23 cellular contexts compared by ENCODE assay signal in genomic region chr4:112076919-112077608, GRCh38.
DNase-seq lines count a peak whose midpoint lies in the region; ATAC-seq, FAIRE-seq and TF ChIP-seq lines count a peak whose summit lies in the region.
"Had no signal": no experiment of that assay in that cellular context is flagged by ENCODE, and none has a peak within 500 bp of the region (broad histone marks: within the 10 kb centered on the region; RNA-seq: fewer than 3 reads in every experiment).

No MANE protein-coding gene starts in this region.

- H3K4me3 Mint-ChIP-seq in stimulated activated effector memory CD8-positive, alpha-beta T cell treated with anti-CD3 and anti-CD28 coated beads, Interleukin-12 subunit alpha, Interleukin-12 subunit beta, amount 100 ng/mL, for 72 hours = no peak overlapping the region
- H3K4me3 Mint-ChIP-seq: CD4-positive, alpha-beta memory T cell; T-cell had no signal

- H3K36me3 ChIP-seq in GM12878 (ENCODE audit: control insufficient read depth in 2 of 2, insufficient read depth in 2 of 2, low read length in 1 of 2) (no peaks in the 10 kb centered on the region), transverse colon (no peaks in the 10 kb centered on the region)
- H3K36me3 ChIP-seq: BLaER1 had no signal

- SMC1A ChIA-PET in GM12878 (lab: Charles Lee; ENCODE audit: uncharacterized antibody, unreplicated experiment) = interaction anchor here (1.1 to 1.4 kb wide), 2 partner anchors 22 to 132 kb away, joined by 4 to 6 read pairs; no protein-coding TSS in a partner anchor

- no peak overlapping the region for H3K27ac Mint-ChIP-seq in stimulated activated effector memory CD8-positive, alpha-beta T cell treated with anti-CD3 and anti-CD28 coated beads, Interleukin-12 subunit alpha, Interleukin-12 subunit beta, amount 100 ng/mL, for 72 hours
- H3K27ac Mint-ChIP-seq: CD4-positive, alpha-beta memory T cell; T-cell had no signal

- TF ChIP-seq CTCF in GM12878 (IDR thresholded peaks at IDR 0.05 in 2 of 3, conservative IDR thresholded peaks at IDR 0.05 in 1 of 3; ENCODE audit: control insufficient read depth in 2 of 3, extremely low read depth in 1 of 3, insufficient read depth in 1 of 3, low read depth in 3 of 3, low read length in 3 of 3) = no peak
- no peak for TF ChIP-seq CTCF in transverse colon (IDR thresholded peaks at IDR 0.05)

- 32% methylated on average over 6 of the region's 6 CpGs for WGBS in GM12878 (ENCODE audit: insufficient coverage, insufficient replicate concordance, low lambda C conversion rate, missing lambda C conversion rate)
- 87 to 100% methylated on average over 1 to 6 of the region's 6 CpGs for WGBS in transverse colon (ENCODE audit: low coverage in 1 of 2), 2 donors

- TF ChIP-seq RAD21 in GM12878 (IDR thresholded peaks at IDR 0.05; ENCODE audit: insufficient read depth, low read depth, low read length) = no peak

- intact Hi-C loops in GM12878 (cut with micrococcal nuclease; ENCODE audit: unreplicated experiment) (no loop called here), transverse colon (cut with DNase I; ENCODE audit: low total_unique reads) (no loop called here)

- RAD21 ChIA-PET in GM12878 (lab: Charles Lee; ENCODE audit: unreplicated experiment) = no interaction called here

- H3K9me3 Mint-ChIP-seq in stimulated activated effector memory CD8-positive, alpha-beta T cell treated with anti-CD3 and anti-CD28 coated beads, Interleukin-12 subunit alpha, Interleukin-12 subunit beta, amount 100 ng/mL, for 72 hours = no peaks in the 10 kb centered on the region

- no peaks in the 10 kb centered on the region for H4K20me1 ChIP-seq in GM12878 (ENCODE audit: control insufficient read depth, insufficient read depth)
- H4K20me1 ChIP-seq: BLaER1 had no signal

- no peak for FAIRE-seq in GM12878 (lab: Jason Lieb, UNC)
- FAIRE-seq: GM19239 had no signal

- H3K9ac ChIP-seq in GM12878 (ENCODE audit: control insufficient read depth, insufficient read depth, low read length) = no peak overlapping the region
- H3K9ac ChIP-seq: BLaER1 had no signal

- H3K27me3 ChIP-seq in GM12878 (replicated peaks in 1 of 2; ENCODE audit: control insufficient read depth in 2 of 2, insufficient read depth in 2 of 2, low read length in 1 of 2) (no peaks in the 10 kb centered on the region), transverse colon (no peaks in the 10 kb centered on the region)
- H3K27me3 ChIP-seq: BLaER1 had no signal

- POLR2A ChIA-PET in GM12878 (lab: Charles Lee) = no interaction called here

- no peak overlapping the region for H2AFZ ChIP-seq in GM12878 (ENCODE audit: control insufficient read depth, low read depth, low read length)

- no peak for DNase-seq in GM12878 (ENCODE audit: low read depth, low spot score)
- no peak for DNase-seq in stimulated activated effector memory CD8-positive, alpha-beta T cell treated with anti-CD3 and anti-CD28 coated beads, Interleukin-12 subunit alpha, Interleukin-12 subunit beta, amount 100 ng/mL, for 72 hours (ENCODE audit: low spot score in 2 of 2)
- DNase-seq in transverse colon = no peak
- no peak for DNase-seq in NCI-H2029 treated with DMSO at 0.1 percent for 48 hours (lab: John Stamatoyannopoulos, UW)
- DNase-seq: Calu3; CD4-positive, alpha-beta memory T cell; H7; NCI-H1092 treated with DMSO at 0.1 percent for 48 hours; NCI-H1694; NCI-H2107; NCI-H2227 treated with DMSO at 0.1 percent for 48 hours; NCI-H524; NCI-H82; PC-3; RPMI8226; SHP77 treated with DMSO at 0.1 percent for 48 hours; T-cell had no signal

- H3K4me1 ChIP-seq in GM12878 (ENCODE audit: control insufficient read depth, insufficient read depth, low read length) (peaks cover 4% of the 10 kb centered on the region), transverse colon (no peaks in the 10 kb centered on the region)
- H3K4me1 ChIP-seq: BLaER1 had no signal

- no peak for TF ChIP-seq EP300 in GM12878 (IDR thresholded peaks at IDR 0.05; ENCODE audit: borderline replicate concordance in 1 of 2, control insufficient read depth in 1 of 2, low read depth in 2 of 2, low read length in 2 of 2)
- TF ChIP-seq EP300 in transverse colon (IDR thresholded peaks at IDR 0.05; ENCODE audit: low read depth) = no peak

- CTCF ChIA-PET in GM12878 (lab: Yijun Ruan, JAX) = interaction anchor here (1.2 kb wide), 1 partner anchor 159 kb away, joined by 3 read pairs; no protein-coding TSS in a partner anchor

- H3K4me1 Mint-ChIP-seq in stimulated activated effector memory CD8-positive, alpha-beta T cell treated with anti-CD3 and anti-CD28 coated beads, Interleukin-12 subunit alpha, Interleukin-12 subunit beta, amount 100 ng/mL, for 72 hours = no peaks in the 10 kb centered on the region
- H3K4me1 Mint-ChIP-seq: CD4-positive, alpha-beta memory T cell; T-cell had no signal

- no TSS peak for BruUV-seq in GM12878 (replicated peaks; lab: Mats Ljungman, UMichigan)

- H3K4me3 ChIP-seq in GM12878 (no peak overlapping the region), transverse colon (no peak overlapping the region)
- H3K4me3 ChIP-seq: BLaER1 had no signal

- ATAC-seq in GM18867 (IDR thresholded peaks at IDR 0.05; ENCODE audit: unreplicated experiment) = peak; percentile 69
- ATAC-seq in HG02588 (IDR thresholded peaks at IDR 0.05; ENCODE audit: unreplicated experiment) = peak; percentile 43
- ATAC-seq in GM12878 = peak; percentile 51
- peak; percentile 47 for ATAC-seq in stimulated activated effector memory CD8-positive, alpha-beta T cell treated with anti-CD3 and anti-CD28 coated beads, Interleukin-12 subunit alpha, Interleukin-12 subunit beta, amount 100 ng/mL, for 72 hours
- ATAC-seq in GM21423 (IDR thresholded peaks at IDR 0.05; ENCODE audit: unreplicated experiment) = no peak
- ATAC-seq: PC-3, SK-N-SH treated with all-trans-retinoic acid at 6 μM for 48 hours, T-cell had no signal

- H3K9me3 ChIP-seq in GM12878 (replicated peaks; ENCODE audit: control insufficient read depth, insufficient read depth, low read length) (no peaks in the 10 kb centered on the region; the same call in 2 of the 3 replicates), transverse colon (no peaks in the 10 kb centered on the region)

- no peaks in the 10 kb centered on the region for H3K36me3 Mint-ChIP-seq in stimulated activated effector memory CD8-positive, alpha-beta T cell treated with anti-CD3 and anti-CD28 coated beads, Interleukin-12 subunit alpha, Interleukin-12 subunit beta, amount 100 ng/mL, for 72 hours
- H3K36me3 Mint-ChIP-seq: CD4-positive, alpha-beta memory T cell; T-cell had no signal

- TF ChIP-seq POLR2A in GM12878 (IDR thresholded peaks at IDR 0.05; ENCODE audit: low read depth, low read length) (no peak), transverse colon (IDR thresholded peaks at IDR 0.05) (no peak)

- no peak overlapping the region for H3K4me2 ChIP-seq in GM12878 (ENCODE audit: control insufficient read depth, insufficient read depth)
- H3K4me2 ChIP-seq: BLaER1 had no signal

- in situ Hi-C loops in GM12878 (cut with MboI) = no loop called here
- in situ Hi-C loops in transverse colon (cut with MboI; ENCODE audit: low pct_ligation_motif_present in 1 of 4, low pct_unique_long_range_greater_than_20kb in 1 of 4, low sequenced_read_pairs in 3 of 4) = no loop called here

- H3K79me2 ChIP-seq in GM12878 (ENCODE audit: control insufficient read depth, insufficient read depth, low read length) = no peaks in the 10 kb centered on the region

- H3K27ac ChIP-seq in GM12878 (ENCODE audit: control insufficient read depth, insufficient read depth) = no peak overlapping the region
- no peak overlapping the region for H3K27ac ChIP-seq in transverse colon
- H3K27ac ChIP-seq: BLaER1 had no signal

TF ChIP-seq in GM12878, 131 proteins besides CTCF, POLR2A, EP300 and RAD21:
- TF ChIP-seq NBN (IDR thresholded peaks at IDR 0.05) (no peak), USF2 (IDR thresholded peaks at IDR 0.05; ENCODE audit: borderline replicate concordance, low read depth, low read length) (no peak), STAT1 (conservative IDR thresholded peaks at IDR 0.05) (no peak), SUZ12 (IDR thresholded peaks at IDR 0.05; ENCODE audit: unreplicated experiment) (no peak), SRF (IDR thresholded peaks at IDR 0.05; ENCODE audit: low read depth in 2 of 2, low read length in 2 of 2) (no peak), ZSCAN29 (IDR thresholded peaks at IDR 0.05) (no peak), PBX3 (IDR thresholded peaks at IDR 0.05; ENCODE audit: insufficient replicate concordance, low read depth, low read length) (no peak)
TF ChIP-seq in GM12878: peak in this region for 0.
